Comparison of ENCODE assay signal across 21 cellular contexts in genomic region chr5:157836121-157836753, GRCh38. TPM values are rescaled to one million over a fixed set of nuclear protein-coding genes. Genes with fewer than 3 reads are reported as not detected.
A peak's percentile ranks its signal among the peaks of the same experiment; 100 is the strongest.
DNase-seq lines count a peak whose midpoint lies in the region; ATAC-seq and TF ChIP-seq lines count a peak whose summit lies in the region.
"Had no signal": no experiment of that assay in that cellular context is flagged by ENCODE, and none has a peak within 500 bp of the region (broad histone marks: within the 10 kb centered on the region; RNA-seq: fewer than 3 reads in every experiment).

No MANE protein-coding gene starts in this region.

- H3K18ac ChIP-seq in mesendoderm (ENCODE audit: low read length) = no peak overlapping the region

- H3K4ac ChIP-seq in mesendoderm (ENCODE audit: low read depth, low read length) = no peak overlapping the region

- H2BK120ac ChIP-seq in mesendoderm (ENCODE audit: low read depth, low read length) = no peak overlapping the region

- TF ChIP-seq CTCF in CD8-positive, alpha-beta T cell (IDR thresholded peaks at IDR 0.05) = no peak
- no peak for TF ChIP-seq CTCF in lower leg skin (IDR thresholded peaks at IDR 0.05)

- no peak overlapping the region for H3K9ac ChIP-seq in mesendoderm (ENCODE audit: low read length)
- H3K9ac ChIP-seq: BLaER1 treated with 17β-estradiol and CSF1 and Interleukin-3, amounts not matched to agents 10 nM and 100 nM had no signal

- no peak overlapping the region for H4K5ac ChIP-seq in mesendoderm (ENCODE audit: low read length)

- H3K9me3 ChIP-seq in CD8-positive, alpha-beta T cell (ENCODE audit: low read length) = no peaks in the 10 kb centered on the region
- H3K9me3 ChIP-seq: BLaER1 treated with 17β-estradiol and CSF1 and Interleukin-3, amounts not matched to agents 10 nM and 100 nM; Peyer's patch had no signal

- intact Hi-C loops in activated CD4-positive, alpha-beta T cell treated with anti-CD3 and anti-CD28 coated beads for 36 hours (cut with DNase I, micrococcal nuclease) = no loop called here
- intact Hi-C loops in CD8-positive, alpha-beta T cell (cut with DNase I, micrococcal nuclease) = no loop called here
- intact Hi-C loops in lower leg skin (cut with DNase I; ENCODE audit: low total_unique reads) = no loop called here

- H2AK5ac ChIP-seq in mesendoderm (ENCODE audit: low read length) = no peak overlapping the region

- H3K4me3 Mint-ChIP-seq in activated CD4-positive, alpha-beta T cell treated with anti-CD3 and anti-CD28 coated beads for 36 hours = no peak overlapping the region
- H3K4me3 Mint-ChIP-seq in CD8-positive, alpha-beta T cell = no peak overlapping the region
- no peak overlapping the region for H3K4me3 Mint-ChIP-seq in activated T-helper 17 cell treated with anti-CD3 and anti-CD28 coated beads, Interleukin-2, amount 50 U/mL, for 72 hours

- no peak overlapping the region for H2BK5ac ChIP-seq in mesendoderm (ENCODE audit: low read length)

- POLR2A ChIA-PET in activated CD4-positive, alpha-beta T cell treated with anti-CD3 and anti-CD28 coated beads for 36 hours (lab: Charles Lee) = no interaction called here
- POLR2A ChIA-PET in CD8-positive, alpha-beta T cell (lab: Charles Lee) = no interaction called here

- no peak for ATAC-seq in activated CD4-positive, alpha-beta T cell treated with anti-CD3 and anti-CD28 coated beads for 36 hours
- no peak for ATAC-seq in CD8-positive, alpha-beta T cell
- no peak for ATAC-seq in activated T-helper 17 cell treated with anti-CD3 and anti-CD28 coated beads, Interleukin-2, amount 50 U/mL, for 72 hours (replicated peaks)
- ATAC-seq: SK-N-SH treated with all-trans-retinoic acid at 6 μM for 48 hours had no signal

- H2BK15ac ChIP-seq in mesendoderm (replicated peaks; ENCODE audit: low read depth) = no peak overlapping the region

- peaks cover 14% of the 10 kb centered on the region for H3K79me1 ChIP-seq in mesendoderm (ENCODE audit: low read length)

- CTCF ChIA-PET in activated CD4-positive, alpha-beta T cell treated with anti-CD3 and anti-CD28 coated beads for 36 hours (lab: Charles Lee) = interaction anchor here (0.5 to 1.0 kb wide), 2 partner anchors 11 to 19 kb away, joined by 3 read pairs; no protein-coding TSS in a partner anchor
- CTCF ChIA-PET in CD8-positive, alpha-beta T cell (lab: Charles Lee) = interaction anchor here (0.9 kb wide), 1 partner anchor 112 kb away, joined by 3 read pairs; no protein-coding TSS in a partner anchor

- no CpG with 5 or more reads among the region's 2 CpGs for WGBS in mesendoderm (ENCODE audit: extremely low coverage, insufficient coverage, low lambda C conversion rate)
- 94 to 99% methylated on average over 2 of the region's 2 CpGs for WGBS in lower leg skin, 2 donors

- peaks cover 25% of the 10 kb centered on the region for H3K4me1 Mint-ChIP-seq in activated CD4-positive, alpha-beta T cell treated with anti-CD3 and anti-CD28 coated beads for 36 hours
- peaks cover 43% of the 10 kb centered on the region for H3K4me1 Mint-ChIP-seq in CD8-positive, alpha-beta T cell (ENCODE audit: low read depth)
- H3K4me1 Mint-ChIP-seq in activated T-helper 17 cell treated with anti-CD3 and anti-CD28 coated beads, Interleukin-2, amount 50 U/mL, for 72 hours = peaks cover 32% of the 10 kb centered on the region

- no peak overlapping the region for H3K4me3 ChIP-seq in CD8-positive, alpha-beta T cell (ENCODE audit: low read depth, low read length)
- H3K4me3 ChIP-seq in mesendoderm (ENCODE audit: low read length) (no peak overlapping the region), lower leg skin (ENCODE audit: low read depth, poor library complexity, severe bottlenecking) (no peak overlapping the region)
- H3K4me3 ChIP-seq: BLaER1 treated with 17β-estradiol and CSF1 and Interleukin-3, amounts not matched to agents 10 nM and 100 nM; Peyer's patch had no signal

- no peak overlapping the region for H4K8ac ChIP-seq in mesendoderm (ENCODE audit: low read depth, low read length)

- DNase-seq in activated CD4-positive, alpha-beta T cell treated with anti-CD3 and anti-CD28 coated beads for 36 hours = no peak
- DNase-seq in activated CD4-positive, alpha-beta T cell treated with anti-CD3 and anti-CD28 coated beads, Interleukin-2, amount 50 U/mL, for 4 hours = no peak
- no peak for DNase-seq in CD8-positive, alpha-beta T cell
- DNase-seq in mesendoderm = peak; percentile 55
- DNase-seq in KG1 (lab: John Stamatoyannopoulos, UW) = no peak
- DNase-seq in lower leg skin (ENCODE audit: low spot score in 2 of 2) = no peak
- DNase-seq in stimulated activated naive CD4-positive, alpha-beta T cell (lab: John Stamatoyannopoulos, UW) = no peak
- DNase-seq: 8988T; DMS79; MM.1S; NCI-H1048; NCI-H1417 treated with DMSO at 0.1 percent for 48 hours; NCI-H187 treated with DMSO at 0.1 percent for 48 hours; NCI-H2227 treated with DMSO at 0.1 percent for 48 hours; NCI-H510A treated with DMSO at 0.1 percent for 48 hours; NCI-H774; NK-92 treated with Interleukin-12 subunit alpha and Interleukin-12 subunit beta, amount 100 ng/mL, for 24 hours; Peyer's patch had no signal

- H3K4me2 ChIP-seq in mesendoderm (ENCODE audit: low read length) = no peak overlapping the region
- H3K4me2 ChIP-seq: BLaER1 treated with 17β-estradiol and CSF1 and Interleukin-3, amounts not matched to agents 10 nM and 100 nM had no signal

- no peak overlapping the region for H3K23ac ChIP-seq in mesendoderm (ENCODE audit: low read length)

- no peaks in the 10 kb centered on the region for H3K27me3 Mint-ChIP-seq in activated CD4-positive, alpha-beta T cell treated with anti-CD3 and anti-CD28 coated beads for 36 hours
- no peaks in the 10 kb centered on the region for H3K27me3 Mint-ChIP-seq in CD8-positive, alpha-beta T cell (ENCODE audit: low read depth)
- H3K27me3 Mint-ChIP-seq in activated T-helper 17 cell treated with anti-CD3 and anti-CD28 coated beads, Interleukin-2, amount 50 U/mL, for 72 hours = no peaks in the 10 kb centered on the region

- TF ChIP-seq POLR2A in lower leg skin (IDR thresholded peaks at IDR 0.05) = no peak

- no peaks in the 10 kb centered on the region for H3K9me3 Mint-ChIP-seq in activated CD4-positive, alpha-beta T cell treated with anti-CD3 and anti-CD28 coated beads for 36 hours (ENCODE audit: low read depth)
- H3K9me3 Mint-ChIP-seq in CD8-positive, alpha-beta T cell = no peaks in the 10 kb centered on the region
- no peaks in the 10 kb centered on the region for H3K9me3 Mint-ChIP-seq in activated T-helper 17 cell treated with anti-CD3 and anti-CD28 coated beads, Interleukin-2, amount 50 U/mL, for 72 hours

- H3K79me2 ChIP-seq in mesendoderm (ENCODE audit: control insufficient read depth, insufficient read depth, low read length) = peaks cover 44% of the 10 kb centered on the region

- no peaks in the 10 kb centered on the region for H3K27me3 ChIP-seq in CD8-positive, alpha-beta T cell (ENCODE audit: insufficient read depth, low read length)
- no peaks in the 10 kb centered on the region for H3K27me3 ChIP-seq in mesendoderm (ENCODE audit: insufficient read depth, low read length, poor library complexity)
- H3K27me3 ChIP-seq: BLaER1 treated with 17β-estradiol and CSF1 and Interleukin-3, amounts not matched to agents 10 nM and 100 nM; Peyer's patch had no signal

- H3K56ac ChIP-seq in mesendoderm (ENCODE audit: low read length) = no peak overlapping the region

- peaks cover 8% of the 10 kb centered on the region for H3K36me3 Mint-ChIP-seq in activated CD4-positive, alpha-beta T cell treated with anti-CD3 and anti-CD28 coated beads for 36 hours (ENCODE audit: low read depth)
- H3K36me3 Mint-ChIP-seq in CD8-positive, alpha-beta T cell = peaks cover 20% of the 10 kb centered on the region
- H3K36me3 Mint-ChIP-seq in activated T-helper 17 cell treated with anti-CD3 and anti-CD28 coated beads, Interleukin-2, amount 50 U/mL, for 72 hours (ENCODE audit: low read depth) = peaks cover 30% of the 10 kb centered on the region

- no peaks in the 10 kb centered on the region for H3K4me1 ChIP-seq in CD8-positive, alpha-beta T cell (ENCODE audit: insufficient read depth, low read length)
- H3K4me1 ChIP-seq in mesendoderm (ENCODE audit: control insufficient read depth, low read depth, low read length) = no peaks in the 10 kb centered on the region
- H3K4me1 ChIP-seq: Peyer's patch had no signal

- no peaks in the 10 kb centered on the region for H3K36me3 ChIP-seq in CD8-positive, alpha-beta T cell (ENCODE audit: insufficient read depth, low read length)
- H3K36me3 ChIP-seq in mesendoderm (ENCODE audit: control insufficient read depth, insufficient read depth, low read length) = no peaks in the 10 kb centered on the region
- H3K36me3 ChIP-seq: Peyer's patch had no signal

- peak overlapping the region; percentile 24 for H3K27ac Mint-ChIP-seq in activated CD4-positive, alpha-beta T cell treated with anti-CD3 and anti-CD28 coated beads for 36 hours
- peak overlapping the region; percentile 23 for H3K27ac Mint-ChIP-seq in CD8-positive, alpha-beta T cell
- H3K27ac Mint-ChIP-seq in activated T-helper 17 cell treated with anti-CD3 and anti-CD28 coated beads, Interleukin-2, amount 50 U/mL, for 72 hours = peak overlapping the region; percentile 4

- H3K27ac ChIP-seq in CD8-positive, alpha-beta T cell (ENCODE audit: low read depth, low read length) = no peak overlapping the region
- H3K27ac ChIP-seq in mesendoderm (ENCODE audit: low read depth, low read length) = no peak overlapping the region
- H3K27ac ChIP-seq: BLaER1 treated with 17β-estradiol and CSF1 and Interleukin-3, amounts not matched to agents 10 nM and 100 nM; Peyer's patch had no signal

RNA-seq across cellular contexts. Expression of gene CLINT1, which starts 22.7 kb away (rescaled TPM):
- total RNA-seq in activated CD4-positive, alpha-beta T cell treated with anti-CD3 and anti-CD28 coated beads for 36 hours = 10 to 100 TPM; 59.0 to 69.0 TPM
- total RNA-seq in CD8-positive, alpha-beta T cell = 100 to 1,000 TPM in 1 of 2 experiments, 10 to 100 TPM in 1; 94.7 to 101 TPM
- total RNA-seq in activated T-helper 17 cell treated with anti-CD3 and anti-CD28 coated beads, Interleukin-2, amount 50 U/mL, for 72 hours = 10 to 100 TPM; 42.1 to 60.7 TPM
- 91.6 TPM for polyA plus RNA-seq in mesendoderm (2013, experiment 1 of 2)
- 89.6 TPM for polyA plus RNA-seq in mesendoderm (2013, experiment 2 of 2)
- total RNA-seq in lower leg skin = 100 to 1,000 TPM in 3 of 4 donors, 10 to 100 TPM in 1; 89.3 to 122 (median 107) TPM
